Comparison of ENCODE assay signal across 19 cellular contexts in the genomic region with DNA sequence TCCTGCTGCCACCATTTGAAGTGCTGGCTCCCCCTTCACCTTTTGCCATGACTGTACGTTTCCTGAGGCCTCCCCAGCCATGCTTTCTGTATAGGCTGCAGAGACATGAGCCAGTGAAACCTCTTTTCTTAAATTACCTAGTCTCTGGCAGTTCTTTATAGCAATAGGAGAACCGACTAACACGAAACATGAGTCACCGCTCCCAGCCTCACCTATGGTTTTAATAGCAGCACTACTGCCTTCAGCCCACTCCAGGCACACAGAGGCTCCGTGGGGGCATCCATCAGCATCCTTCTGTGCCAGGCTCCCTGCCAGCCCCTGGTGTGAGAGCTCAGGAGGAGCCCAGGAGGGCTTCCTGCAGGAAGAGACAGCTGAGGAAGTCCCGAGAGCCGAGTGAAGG.
"Had no signal": no experiment of that assay in that cellular context is flagged by ENCODE, and none has a peak within 500 bp of the region (broad histone marks: within the 10 kb centered on the region; RNA-seq: fewer than 3 reads in every experiment).

No MANE protein-coding gene starts in this region.

- H3K27ac ChIP-seq: breast epithelium, dorsolateral prefrontal cortex, heart right ventricle, prostate gland, sigmoid colon, uterus had no signal

- DNase-seq: activated CD4-positive, CD25-positive, alpha-beta regulatory T cell treated with anti-CD3 and anti-CD28 coated beads, Interleukin-2, amount 50 U/mL, for 72 hours; activated naive CD8-positive, alpha-beta T cell treated with anti-CD3 and anti-CD28 coated beads, Interleukin-2, amount 10 ng/mL, durations not matched to agents 7 days and 5 days; aorta; dorsolateral prefrontal cortex; heart right ventricle; mammary epithelial cell; mucosa of descending colon; naive thymus-derived CD8-positive, alpha-beta T cell; occipital lobe; sigmoid colon; stimulated activated CD4-positive, alpha-beta T cell treated with anti-CD3 and anti-CD28 coated beads, Interleukin-4, amount 100 ng/mL, for 24 hours; T-helper 9 cell; uterus had no signal

- H3K27me3 ChIP-seq: breast epithelium, dorsolateral prefrontal cortex, heart right ventricle, sigmoid colon, uterus had no signal

- H3K9me3 Mint-ChIP-seq: naive thymus-derived CD8-positive, alpha-beta T cell had no signal

- H3K9me3 ChIP-seq: breast epithelium, heart right ventricle, mucosa of descending colon, prostate gland, sigmoid colon, uterus had no signal

- H3K4me3 ChIP-seq: breast epithelium, dorsolateral prefrontal cortex, heart right ventricle, mucosa of descending colon, prostate gland, sigmoid colon, uterus had no signal

- ATAC-seq: heart right ventricle; left lobe of liver; mucosa of descending colon; naive thymus-derived CD8-positive, alpha-beta T cell had no signal

- H3K36me3 Mint-ChIP-seq: activated naive CD8-positive, alpha-beta T cell treated with anti-CD3 and anti-CD28 coated beads, Interleukin-2, amount 10 ng/mL, durations not matched to agents 7 days and 5 days; naive thymus-derived CD8-positive, alpha-beta T cell had no signal

- H3K36me3 ChIP-seq: breast epithelium, heart right ventricle, prostate gland, sigmoid colon, uterus had no signal

- FAIRE-seq: endometrium, frontal cortex, islet of Langerhans had no signal

- H3K4me3 Mint-ChIP-seq: activated naive CD8-positive, alpha-beta T cell treated with anti-CD3 and anti-CD28 coated beads, Interleukin-2, amount 10 ng/mL, durations not matched to agents 7 days and 5 days; naive thymus-derived CD8-positive, alpha-beta T cell had no signal

- H3K4me1 ChIP-seq: prostate gland, uterus had no signal

- H3K27ac Mint-ChIP-seq: activated naive CD8-positive, alpha-beta T cell treated with anti-CD3 and anti-CD28 coated beads, Interleukin-2, amount 10 ng/mL, durations not matched to agents 7 days and 5 days had no signal
